ENCODE assay signal across 19 cellular contexts in the genomic region with DNA sequence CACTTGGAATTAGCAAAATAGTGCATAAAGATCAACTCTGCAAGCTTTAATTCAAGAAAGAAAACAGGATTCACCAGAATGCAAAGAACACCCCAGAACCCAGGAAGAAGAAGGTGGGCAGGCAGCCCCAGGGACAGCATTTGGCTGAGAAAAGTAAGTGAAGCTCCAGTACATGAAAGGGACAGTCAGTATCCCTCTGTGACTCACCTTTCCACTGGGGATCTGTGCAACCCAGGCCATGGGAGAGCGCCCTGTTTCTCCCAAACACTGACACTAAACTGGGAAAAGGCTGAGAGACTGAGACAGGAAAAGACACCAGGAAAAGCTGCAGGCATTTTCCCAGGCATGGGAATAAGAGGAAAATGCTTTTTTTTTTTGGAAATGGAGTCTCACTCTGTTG. TPM values are rescaled to one million over a fixed set of nuclear protein-coding genes. Genes with fewer than 3 reads are reported as not detected.
A peak's percentile ranks its signal among the peaks of the same experiment; 100 is the strongest.
DNase-seq lines count a peak whose midpoint lies in the region; ATAC-seq and TF ChIP-seq lines count a peak whose summit lies in the region.
"Had no signal": no experiment of that assay in that cellular context is flagged by ENCODE, and none has a peak within 500 bp of the region (broad histone marks: within the 10 kb centered on the region; RNA-seq: fewer than 3 reads in every experiment).

No MANE protein-coding gene starts in this region.

- no peak overlapping the region for H2BK120ac ChIP-seq in trophoblast cell (ENCODE audit: insufficient read depth, low read length, poor library complexity)

- CTCF ChIA-PET in MCF 10A (lab: Yijun Ruan, JAX) (no interaction called here), Panc1 (lab: Charles Lee) (no interaction called here)

- H4K8ac ChIP-seq in trophoblast cell (ENCODE audit: low read depth, low read length): no peak overlapping the region

- H3K4me1 Mint-ChIP-seq in MCF 10A (ENCODE audit: insufficient read depth, unreplicated experiment): peaks cover 9% of the 10 kb centered on the region
- H3K4me1 Mint-ChIP-seq in mesothelial cell of epicardium: no peaks in the 10 kb centered on the region

- H3K9ac ChIP-seq in trophoblast cell (ENCODE audit: low read length): no peak overlapping the region
- H3K9ac ChIP-seq: BLaER1 had no signal

- H3K27me3 Mint-ChIP-seq in MCF 10A (ENCODE audit: insufficient read depth, unreplicated experiment) (no peaks in the 10 kb centered on the region), mesothelial cell of epicardium (ENCODE audit: low read depth) (no peaks in the 10 kb centered on the region)
- H3K27me3 Mint-ChIP-seq: CD4-positive, alpha-beta memory T cell had no signal

- H3K9me3 ChIP-seq in breast epithelium: no peaks in the 10 kb centered on the region
- no peaks in the 10 kb centered on the region for H3K9me3 ChIP-seq in Panc1 (ENCODE audit: control insufficient read depth, insufficient read depth, low read depth, low read length)
- no peaks in the 10 kb centered on the region for H3K9me3 ChIP-seq in trophoblast cell (ENCODE audit: insufficient read depth, low read depth, low read length)

- H3K27ac Mint-ChIP-seq in MCF 10A (ENCODE audit: low read depth, unreplicated experiment) (peak overlapping the region; percentile 48), mesothelial cell of epicardium (no peak overlapping the region)
- H3K27ac Mint-ChIP-seq: CD4-positive, alpha-beta memory T cell had no signal

- H3K14ac ChIP-seq in trophoblast cell (ENCODE audit: low read length): no peak overlapping the region

- no peak overlapping the region for H2AFZ ChIP-seq in trophoblast cell (ENCODE audit: insufficient read depth, low read length, poor library complexity)

- BruUV-seq in MCF 10A (replicated peaks; lab: Mats Ljungman, UMichigan) (no TSS peak), Panc1 (replicated peaks; lab: Mats Ljungman, UMichigan) (no TSS peak)

- H3K36me3 Mint-ChIP-seq in MCF 10A (ENCODE audit: insufficient read depth, unreplicated experiment) (peaks cover 5% of the 10 kb centered on the region), mesothelial cell of epicardium (peaks cover 22% of the 10 kb centered on the region)

- peak overlapping the region; percentile 43 for H4K12ac ChIP-seq in trophoblast cell (ENCODE audit: low read depth, low read length)

- DNase-seq in MCF 10A (ENCODE audit: unreplicated experiment) (peak; percentile 10), breast epithelium (ENCODE audit: low spot score in 2 of 2) (no peak), Panc1 (ENCODE audit: low read depth, low spot score) (no peak), islet precursor cell (peak; percentile 67), trophoblast cell (no peak), NCI-H510A (lab: John Stamatoyannopoulos, UW) (no peak), mesothelial cell of epicardium (ENCODE audit: low spot score in 2 of 2, unreplicated experiment in 2 of 2) (no peak)
- DNase-seq: 8988T, DMS 273 treated with DMSO at 0.1 percent for 48 hours, DMS53, DND-41, EL, H9 had no signal

- H3K27me3 ChIP-seq in breast epithelium (no peaks in the 10 kb centered on the region), Panc1 (ENCODE audit: control insufficient read depth, insufficient read depth, low read length) (no peaks in the 10 kb centered on the region), trophoblast cell (ENCODE audit: insufficient read depth, low read length) (no peaks in the 10 kb centered on the region)
- H3K27me3 ChIP-seq: BLaER1 had no signal

- no peak overlapping the region for H2BK12ac ChIP-seq in trophoblast cell (ENCODE audit: low read length)

- in situ Hi-C loops in Panc1 (cut with HindIII; ENCODE audit: low pct_unique_long_range_greater_than_20kb, low sequenced_read_pairs): no loop called here

- no peak overlapping the region for H2AK5ac ChIP-seq in trophoblast cell (ENCODE audit: low read length)

- no peak for TF ChIP-seq POLR2A in breast epithelium (IDR thresholded peaks at IDR 0.05)

- no peak overlapping the region for H4K91ac ChIP-seq in trophoblast cell (ENCODE audit: low read depth, low read length)

- H3K4me1 ChIP-seq in breast epithelium (no peaks in the 10 kb centered on the region), Panc1 (ENCODE audit: control insufficient read depth, insufficient read depth, low read length) (no peaks in the 10 kb centered on the region), trophoblast cell (ENCODE audit: control insufficient read depth in 1 of 2, insufficient read depth in 2 of 2, low read length in 2 of 2) (peaks cover 4 to 9% of the 10 kb centered on the region in 2 experiments)
- H3K4me1 ChIP-seq: BLaER1 had no signal

- H3K4me3 Mint-ChIP-seq in MCF 10A (ENCODE audit: unreplicated experiment) (no peak overlapping the region), mesothelial cell of epicardium (no peak overlapping the region)
- H3K4me3 Mint-ChIP-seq: CD14-positive monocyte; CD4-positive, alpha-beta memory T cell; H9 had no signal

- peaks cover 8% of the 10 kb centered on the region for H3K79me2 ChIP-seq in trophoblast cell (ENCODE audit: control insufficient read depth, insufficient read depth, low read length, poor library complexity)

- H3K27ac ChIP-seq in breast epithelium (no peak overlapping the region), Panc1 (ENCODE audit: low read length) (no peak overlapping the region), trophoblast cell (ENCODE audit: low read depth, low read length) (no peak overlapping the region)
- H3K27ac ChIP-seq: BLaER1 had no signal

- POLR2A ChIA-PET in MCF 10A (lab: Yijun Ruan, JAX): interaction anchor here (1.5 kb wide), 1 partner anchor 11 kb away, joined by 4 read pairs; no protein-coding TSS in a partner anchor
- POLR2A ChIA-PET in Panc1 (lab: Charles Lee): interaction anchor here (0.7 kb wide), 1 partner anchor 16 kb away, joined by 4 read pairs; no protein-coding TSS in a partner anchor

- no peak overlapping the region for H3K18ac ChIP-seq in trophoblast cell (ENCODE audit: low read length)

- H3K4me2 ChIP-seq in trophoblast cell (ENCODE audit: low read length): no peak overlapping the region
- H3K4me2 ChIP-seq: BLaER1 had no signal

- no peak overlapping the region for H3K4me3 ChIP-seq in breast epithelium
- no peak overlapping the region for H3K4me3 ChIP-seq in Panc1 (ENCODE audit: low read depth in 2 of 2, low read length in 2 of 2)
- no peak overlapping the region for H3K4me3 ChIP-seq in trophoblast cell (ENCODE audit: low read depth, low read length)
- H3K4me3 ChIP-seq: BLaER1, GM12878 had no signal

- H3K9me3 Mint-ChIP-seq in MCF 10A (ENCODE audit: unreplicated experiment) (peaks cover 10% of the 10 kb centered on the region), mesothelial cell of epicardium (peaks cover 26% of the 10 kb centered on the region)
- H3K9me3 Mint-ChIP-seq: H9 had no signal

- intact Hi-C loops in MCF 10A (cut with micrococcal nuclease) (no loop called here), breast epithelium (cut with DNase I; ENCODE audit: low total_unique reads) (no loop called here), Panc1 (cut with micrococcal nuclease; ENCODE audit: unreplicated experiment) (no loop called here)

- peak overlapping the region; percentile 62 for H3K4ac ChIP-seq in trophoblast cell (ENCODE audit: low read depth, low read length)

- peaks cover 2% of the 10 kb centered on the region for H3K79me1 ChIP-seq in trophoblast cell (ENCODE audit: low read length)

- H3K36me3 ChIP-seq in breast epithelium (no peaks in the 10 kb centered on the region), Panc1 (ENCODE audit: control insufficient read depth, insufficient read depth, low read length) (no peaks in the 10 kb centered on the region), trophoblast cell (ENCODE audit: control insufficient read depth in 1 of 2, insufficient read depth in 2 of 2, low read length in 2 of 2) (no peaks in the 10 kb centered on the region)

- no peak for TF ChIP-seq CTCF in MCF 10A (IDR thresholded peaks at IDR 0.05; ENCODE audit: unreplicated experiment)
- no peak for TF ChIP-seq CTCF in breast epithelium (IDR thresholded peaks at IDR 0.05)
- TF ChIP-seq CTCF in Panc1 (IDR thresholded peaks at IDR 0.05): no peak
- TF ChIP-seq CTCF in mesothelial cell of epicardium (IDR thresholded peaks at IDR 0.05; ENCODE audit: unreplicated experiment): no peak

- ATAC-seq in Panc1 (peak; percentile 45; the same call in 1 of the 2 replicates), GM19035 (IDR thresholded peaks at IDR 0.05; ENCODE audit: unreplicated experiment) (no peak)
- ATAC-seq: GM12878, HepG2 had no signal

- no peak overlapping the region for H2BK5ac ChIP-seq in trophoblast cell (ENCODE audit: low read depth, low read length, poor library complexity)

- no CpG with 5 or more reads among the region's 1 CpG for WGBS in trophoblast cell (ENCODE audit: extremely low coverage, insufficient coverage, insufficient read length)

- no peak overlapping the region for H3K23ac ChIP-seq in trophoblast cell (ENCODE audit: low read length)

RNA-seq across cellular contexts. Expression of gene SNX13, which starts 28.2 kb away (rescaled TPM):
- total RNA-seq in MCF 10A (2022) (38.5 and 42.0 TPM in 2 replicates), breast epithelium (10 to 100 TPM; 62.6 to 89.9 (median 72.8) TPM), Panc1 (2021; ENCODE audit: unreplicated experiment) (53.3 TPM), mesothelial cell of epicardium (53.9 to 57.9 TPM (median 57.1 TPM) in 3 replicates)
- 15.6 TPM for polyA plus RNA-seq in Panc1 (2012; ENCODE audit: insufficient read length)
- polyA plus RNA-seq in trophoblast cell (2013): 29.8 and 31.6 TPM in 2 replicates

Comparison
In these comparisons a context has a peak if more than half of its experiments do, and no peak if none do; other contexts are left out.
1. DNase-seq: peak in MCF 10A (single experiment) and islet precursor cell (single experiment); none in breast epithelium (0 of 2), Panc1 (single experiment), trophoblast cell (0 of 2), NCI-H510A (single experiment) and mesothelial cell of epicardium (0 of 2).